24 cellular contexts compared by ENCODE assay signal in the genomic region with DNA sequence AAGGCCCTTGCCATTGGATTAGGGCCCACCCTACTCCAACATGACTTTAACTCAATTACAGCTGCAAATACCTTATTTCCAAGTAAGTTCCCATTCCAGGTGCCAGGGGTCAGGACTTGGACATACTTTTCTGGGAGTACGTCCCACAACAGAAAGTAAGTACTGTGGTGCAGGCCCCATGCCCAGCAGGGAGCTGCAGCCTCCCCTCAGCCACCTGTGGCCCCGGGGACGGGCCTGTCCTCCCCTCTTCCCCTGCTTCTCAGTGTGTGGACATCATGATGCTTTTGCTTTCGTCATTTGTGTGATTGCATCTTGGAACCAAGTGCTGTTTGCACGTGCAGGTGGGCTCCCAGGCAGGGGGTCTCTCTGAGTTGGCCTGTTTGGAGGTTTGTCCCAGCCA.
"Had no signal": no experiment of that assay in that cellular context is flagged by ENCODE, and none has a peak within 500 bp of the region (broad histone marks: within the 10 kb centered on the region; RNA-seq: fewer than 3 reads in every experiment).

No MANE protein-coding gene starts in this region.

- H3K27ac Mint-ChIP-seq: nephron; progenitor cell of endocrine pancreas; stimulated activated naive CD8-positive, alpha-beta T cell treated with anti-CD3 and anti-CD28 coated beads, Interleukin-15, Interleukin-2, amounts not matched to agents 100 ng/mL and 50 ng/mL, for 24 hours had no signal

- H3K27me3 Mint-ChIP-seq: naive B cell; progenitor cell of endocrine pancreas; stimulated activated naive CD8-positive, alpha-beta T cell treated with anti-CD3 and anti-CD28 coated beads, Interleukin-15, Interleukin-2, amounts not matched to agents 100 ng/mL and 50 ng/mL, for 24 hours had no signal

- H2AFZ ChIP-seq: hepatocyte had no signal

- H3K4me1 ChIP-seq: right lobe of liver had no signal

- H3K4me3 Mint-ChIP-seq: nephron; neural crest cell; stimulated activated naive CD8-positive, alpha-beta T cell treated with anti-CD3 and anti-CD28 coated beads, Interleukin-15, Interleukin-2, amounts not matched to agents 100 ng/mL and 50 ng/mL, for 24 hours had no signal

- ATAC-seq: heart right ventricle, left colon, left lung, lower lobe of right lung, right lobe of liver had no signal

- H3K4me3 ChIP-seq: heart right ventricle, hepatocyte, left lung, lower lobe of right lung, ovary, right atrium auricular region, right lobe of liver, smooth muscle cell, transverse colon, upper lobe of left lung, vagina had no signal

- H3K9me3 ChIP-seq: heart right ventricle, left lung, lower lobe of right lung, neutrophil, ovary, right atrium auricular region, right lobe of liver, transverse colon, upper lobe of left lung, vagina had no signal

- H3K9me3 Mint-ChIP-seq: nephron; neural crest cell; stimulated activated naive CD8-positive, alpha-beta T cell treated with anti-CD3 and anti-CD28 coated beads, Interleukin-15, Interleukin-2, amounts not matched to agents 100 ng/mL and 50 ng/mL, for 24 hours had no signal

- DNase-seq: heart right ventricle; left colon; left lung; lower lobe of right lung; mammary epithelial cell; mesenchymal stem cell; naive B cell; occipital lobe; ovary; right lobe of liver; stimulated activated CD4-positive, alpha-beta T cell treated with anti-CD3 and anti-CD28 coated beads, Interleukin-1b, Interleukin-23, amount 100 ng/mL, for 48 hours; stimulated activated CD4-positive, alpha-beta T cell treated with anti-CD3 and anti-CD28 coated beads, Interleukin-2, amount 100 ng/mL, for 48 hours; stimulated activated naive CD4-positive, alpha-beta T cell; transverse colon; upper lobe of left lung had no signal

- H3K4me2 ChIP-seq: hepatocyte, smooth muscle cell had no signal

- H3K27me3 ChIP-seq: heart right ventricle, hepatocyte, left lung, neutrophil, ovary, right atrium auricular region, right lobe of liver, transverse colon, upper lobe of left lung, vagina had no signal

- H3K36me3 ChIP-seq: heart right ventricle, left lung, lower lobe of right lung, neutrophil, ovary, right atrium auricular region, right lobe of liver, transverse colon, upper lobe of left lung, vagina had no signal

- H3K27ac ChIP-seq: heart right ventricle, hepatocyte, left lung, lower lobe of right lung, neutrophil, ovary, right atrium auricular region, right lobe of liver, transverse colon, upper lobe of left lung, vagina had no signal
